22 cellular contexts compared by ENCODE assay signal in the genomic region with DNA sequence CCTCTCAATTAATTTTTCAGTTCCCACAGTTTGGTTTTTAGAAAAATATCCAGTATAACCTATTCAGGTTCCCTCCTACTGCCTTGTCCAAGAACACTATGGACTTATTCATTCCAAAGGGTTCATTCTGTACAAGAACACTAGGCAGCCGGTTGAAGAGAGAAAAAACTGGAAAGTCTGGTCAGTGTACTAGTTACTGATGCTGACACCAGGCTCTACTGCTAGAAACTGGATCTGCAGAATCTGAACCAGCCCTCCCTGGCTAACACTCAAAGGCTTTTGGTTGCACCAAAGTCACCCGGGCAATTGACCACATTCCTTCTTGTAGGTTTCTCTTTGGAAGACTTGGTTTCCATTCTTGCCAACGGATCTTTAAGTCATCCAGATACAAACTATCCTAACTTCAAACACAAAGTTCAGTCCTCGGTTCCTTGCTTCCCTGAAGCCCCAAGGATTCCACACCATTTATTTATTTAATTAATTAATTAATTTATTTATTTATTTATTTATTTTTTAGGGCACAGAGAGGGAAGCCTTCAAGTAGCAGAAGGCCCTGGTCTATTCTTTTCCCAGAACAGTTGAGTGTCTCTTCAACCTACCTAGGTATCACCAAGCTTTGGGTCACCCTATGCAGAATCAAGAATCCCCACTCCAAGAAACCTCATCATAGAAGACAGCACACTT.
"Had no signal": no experiment of that assay in that cellular context is flagged by ENCODE, and none has a peak within 500 bp of the region (broad histone marks: within the 10 kb centered on the region; RNA-seq: fewer than 3 reads in every experiment).

No MANE protein-coding gene starts in this region.

- H3K4me1 ChIP-seq: ascending aorta, SJSA1 had no signal

- H3K4me1 Mint-ChIP-seq: activated naive CD4-positive, alpha-beta T cell treated with anti-CD3 and anti-CD28 coated beads, Interleukin-2, amount 50 U/mL, for 24 hours; central memory CD8-positive, alpha-beta T cell had no signal

- H3K4me3 Mint-ChIP-seq: activated CD8-positive, alpha-beta T cell treated with anti-CD3 and anti-CD28 coated beads, Interleukin-2, amount 10 ng/mL, durations not matched to agents 7 days and 5 days; activated naive CD4-positive, alpha-beta T cell treated with anti-CD3 and anti-CD28 coated beads, Interleukin-2, amount 50 U/mL, for 24 hours; brain; central memory CD8-positive, alpha-beta T cell; T-helper 1 cell treated with Interleukin-12 subunit alpha and Interleukin-12 subunit beta and Interleukin-4 antibody, amounts not matched to agents 30 μg/mL and 1 μg/mL, for 36 hours had no signal

- H3K4me3 ChIP-seq: ascending aorta, SJSA1 had no signal

- H3K36me3 Mint-ChIP-seq: activated naive CD4-positive, alpha-beta T cell treated with anti-CD3 and anti-CD28 coated beads, Interleukin-2, amount 50 U/mL, for 24 hours; brain had no signal

- H3K27ac Mint-ChIP-seq: activated CD8-positive, alpha-beta T cell treated with anti-CD3 and anti-CD28 coated beads, Interleukin-2, amount 10 ng/mL, durations not matched to agents 7 days and 5 days; activated naive CD4-positive, alpha-beta T cell treated with anti-CD3 and anti-CD28 coated beads, Interleukin-2, amount 50 U/mL, for 24 hours; brain; T-helper 1 cell treated with Interleukin-12 subunit alpha and Interleukin-12 subunit beta and Interleukin-4 antibody, amounts not matched to agents 30 μg/mL and 1 μg/mL, for 36 hours had no signal

- H3K9me3 Mint-ChIP-seq: activated naive CD4-positive, alpha-beta T cell treated with anti-CD3 and anti-CD28 coated beads, Interleukin-2, amount 50 U/mL, for 24 hours; brain; central memory CD8-positive, alpha-beta T cell; T-helper 1 cell treated with Interleukin-12 subunit alpha and Interleukin-12 subunit beta and Interleukin-4 antibody, amounts not matched to agents 30 μg/mL and 1 μg/mL, for 36 hours had no signal

- H3K9me3 ChIP-seq: ascending aorta, SJSA1 had no signal

- H3K27ac ChIP-seq: ascending aorta, SJSA1 had no signal

- H3K27me3 ChIP-seq: ascending aorta, SJSA1 had no signal

- H3K27me3 Mint-ChIP-seq: activated naive CD4-positive, alpha-beta T cell treated with anti-CD3 and anti-CD28 coated beads, Interleukin-2, amount 50 U/mL, for 24 hours; brain had no signal

- H3K36me3 ChIP-seq: ascending aorta, SJSA1 had no signal

- DNase-seq: activated CD4-positive, alpha-beta T cell treated with anti-CD3 and anti-CD28 coated beads for 48 hours; activated CD4-positive, alpha-beta T cell treated with anti-CD3 and anti-CD28 coated beads, Interleukin-2, amount 50 U/mL, for 4 hours; activated CD4-positive, CD25-positive, alpha-beta regulatory T cell treated with anti-CD3 and anti-CD28 coated beads, Interleukin-2, amount 50 U/mL, for 72 hours; activated CD8-positive, alpha-beta memory T cell treated with anti-CD3 and anti-CD28 coated beads, Interleukin-2, amount 50 U/mL, for 48 hours; activated CD8-positive, alpha-beta T cell treated with anti-CD3 and anti-CD28 coated beads, Interleukin-2, amount 10 ng/mL, durations not matched to agents 7 days and 5 days; activated T-cell treated with anti-CD3 and anti-CD28 coated beads, Interleukin-2, amount 50 U/mL, for 1 hour; KG1; NCI-H1092; NCI-H1930; NCI-H345; NCI-H510A; NCI-H526 treated with DMSO at 0.1 percent for 48 hours; NCI-H82; RPMI8226 had no signal

- ATAC-seq: activated CD8-positive, alpha-beta T cell treated with anti-CD3 and anti-CD28 coated beads, Interleukin-2, amount 10 ng/mL, durations not matched to agents 7 days and 5 days; Panc1; Right ventricle myocardium inferior had no signal
